ENCODE assay signal across 8 cellular contexts in the genomic region with DNA sequence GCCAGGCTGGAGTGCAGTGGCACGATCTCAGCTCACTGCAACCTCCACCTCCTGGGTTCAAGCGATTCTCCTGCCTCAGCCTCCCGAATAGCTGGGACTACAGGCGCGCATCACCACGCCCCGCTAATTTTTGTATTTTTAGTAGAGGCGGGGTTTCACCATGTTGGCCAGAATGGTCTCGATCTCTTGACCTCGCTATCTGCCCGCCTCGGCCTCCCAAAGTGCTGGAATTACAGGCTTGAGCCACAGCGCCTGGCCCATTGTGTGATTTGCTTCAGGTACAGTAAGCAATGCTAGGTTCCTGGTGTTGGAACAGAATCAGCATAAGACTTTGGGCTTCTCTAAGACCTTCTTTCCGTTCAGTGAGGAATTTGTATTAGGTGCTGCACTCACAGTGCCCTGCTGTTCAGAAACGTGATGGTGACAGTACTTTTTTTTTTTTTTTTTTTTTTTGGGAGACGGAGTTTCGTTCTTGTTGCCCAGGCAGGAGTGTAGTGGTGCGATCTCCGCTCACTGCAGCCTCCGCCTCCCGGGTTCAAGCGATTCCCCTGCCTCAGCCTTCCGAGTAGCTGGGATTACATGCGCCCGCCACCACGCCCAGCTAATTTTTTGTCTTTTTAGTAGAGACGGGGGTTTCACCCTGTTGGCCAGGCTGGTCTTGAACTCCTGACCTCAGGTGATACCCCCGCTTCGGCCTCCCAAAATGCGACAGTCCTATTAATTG. TPM values are rescaled to one million over a fixed set of nuclear protein-coding genes. Genes with fewer than 3 reads are reported as not detected.
DNase-seq lines count a peak whose midpoint lies in the region; ATAC-seq, FAIRE-seq and TF ChIP-seq lines count a peak whose summit lies in the region.
"Not testable (repeated sequence)": the region's sequence is repeated elsewhere in the genome, so short reads cannot be mapped to it uniquely, and the experiment has no call there.

No MANE protein-coding gene starts in this region.

- H3K9me3 Mint-ChIP-seq in T-cell, mesothelial cell of epicardium: not testable (repeated sequence)

- ATAC-seq in GM19035 (IDR thresholded peaks at IDR 0.05; ENCODE audit: unreplicated experiment): peak; percentile 1
- ATAC-seq in T-cell (replicated peaks in 1 of 4): peak in 1 of 4 experiments; percentile 9
- ATAC-seq in GM12878: peak; percentile 28

- peak overlapping the region; percentile 90 for H2AFZ ChIP-seq in ACC112 (ENCODE audit: low read length, unreplicated experiment)
- H2AFZ ChIP-seq in GM12878 (ENCODE audit: control insufficient read depth, low read depth, low read length): peak overlapping the region; percentile 83

- 57% methylated on average over 25 of the region's 30 CpGs for WGBS in GM12878 (ENCODE audit: insufficient coverage, insufficient replicate concordance, low lambda C conversion rate, missing lambda C conversion rate)

- H3K4me2 ChIP-seq in GM12878 (ENCODE audit: control insufficient read depth, insufficient read depth): peak overlapping the region; percentile 69

- not testable (repeated sequence) for H3K27me3 ChIP-seq in ACC112 (ENCODE audit: insufficient read depth, low read length); GM12878 (replicated peaks in 1 of 2; ENCODE audit: control insufficient read depth in 2 of 2, insufficient read depth in 2 of 2, low read length in 1 of 2); skeletal muscle tissue (ENCODE audit: control insufficient read depth in 3 of 3, insufficient read depth in 3 of 3, low read length in 3 of 3)

- BruUV-seq in GM12878 (replicated peaks; lab: Mats Ljungman, UMichigan): not testable (repeated sequence)

- DNase-seq in Jurkat, Clone E6-1 (ENCODE audit: low read depth, low spot score); T-cell; GM12878 (ENCODE audit: low read depth, low spot score); fibroblast of pulmonary artery (ENCODE audit: low read depth); mesothelial cell of epicardium (ENCODE audit: low spot score in 2 of 2, unreplicated experiment in 2 of 2): not testable (repeated sequence)

- H3K79me2 ChIP-seq in ACC112 (ENCODE audit: control insufficient read depth, insufficient read depth, low read length, unreplicated experiment) (peaks cover 44% of the 10 kb centered on the region), GM12878 (ENCODE audit: control insufficient read depth, insufficient read depth, low read length) (peaks cover 42% of the 10 kb centered on the region)

- H3K36me3 ChIP-seq in ACC112 (ENCODE audit: insufficient read depth, low read length): peaks cover 16% of the 10 kb centered on the region
- not testable (repeated sequence) for H3K36me3 ChIP-seq in GM12878 (ENCODE audit: control insufficient read depth in 2 of 2, insufficient read depth in 2 of 2, low read length in 1 of 2); skeletal muscle tissue (ENCODE audit: control insufficient read depth in 3 of 3, insufficient read depth in 3 of 3, low read length in 3 of 3)

- SMC1A ChIA-PET in GM12878 (lab: Charles Lee; ENCODE audit: uncharacterized antibody, unreplicated experiment): interaction anchor here (0.8 to 2.5 kb wide), 4 partner anchors 9 to 128 kb away, joined by 3 to 17 read pairs (median 4); partner anchors contain the start of genes ESCO1 and MIB1

- peak overlapping the region; percentile 89 for H3K9ac ChIP-seq in GM12878 (ENCODE audit: control insufficient read depth, insufficient read depth, low read length)
- H3K9ac ChIP-seq in skeletal muscle tissue (ENCODE audit: low read depth in 1 of 3, low read length in 3 of 3): peak overlapping the region; percentile 88 to 89 (median 88)

- peaks cover 16% of the 10 kb centered on the region for H3K4me1 ChIP-seq in ACC112 (ENCODE audit: control insufficient read depth, insufficient read depth, low read length, unreplicated experiment)
- H3K4me1 ChIP-seq in GM12878 (ENCODE audit: control insufficient read depth, insufficient read depth, low read length): not testable (repeated sequence)
- peaks cover 7 to 11% (median 10%) of the 10 kb centered on the region in 3 donors for H3K4me1 ChIP-seq in skeletal muscle tissue (ENCODE audit: control insufficient read depth in 3 of 3, insufficient read depth in 3 of 3, low read length in 3 of 3)

- H3K27me3 Mint-ChIP-seq in T-cell; mesothelial cell of epicardium (ENCODE audit: low read depth): not testable (repeated sequence)

- not testable (repeated sequence) for TF ChIP-seq EP300 in GM12878 (IDR thresholded peaks at IDR 0.05; ENCODE audit: borderline replicate concordance in 1 of 2, control insufficient read depth in 1 of 2, low read depth in 2 of 2, low read length in 2 of 2)

- H3K4me3 ChIP-seq in ACC112 (ENCODE audit: low read depth, low read length) (peak overlapping the region; percentile 99), GM12878 (peak overlapping the region; percentile 83), fibroblast of pulmonary artery (replicated peaks; ENCODE audit: low read depth, low read length) (peak overlapping the region; percentile 84), skeletal muscle tissue (ENCODE audit: low read length in 3 of 3) (peak overlapping the region; percentile 94 to 98 (median 95))
- peak overlapping the region; percentile 75 for H3K4me3 ChIP-seq in Jurkat, Clone E6-1 (ENCODE audit: low read length)

- H4K20me1 ChIP-seq in GM12878 (ENCODE audit: control insufficient read depth, insufficient read depth): not testable (repeated sequence)

- TF ChIP-seq CTCF in GM12878 (IDR thresholded peaks at IDR 0.05 in 2 of 3, conservative IDR thresholded peaks at IDR 0.05 in 1 of 3; ENCODE audit: control insufficient read depth in 2 of 3, extremely low read depth in 1 of 3, insufficient read depth in 1 of 3, low read depth in 3 of 3, low read length in 3 of 3); fibroblast of pulmonary artery (IDR thresholded peaks at IDR 0.05; ENCODE audit: low read length, missing control alignments); mesothelial cell of epicardium (IDR thresholded peaks at IDR 0.05; ENCODE audit: unreplicated experiment): not testable (repeated sequence)

- FAIRE-seq in GM12878 (lab: Jason Lieb, UNC): not testable (repeated sequence)

- POLR2A ChIA-PET in T-cell (lab: Charles Lee): interaction anchor here (0.6 to 1.4 kb wide), 3 partner anchors 11 to 1838 kb away, joined by 4 to 18 read pairs (median 13); partner anchors contain the start of gene ESCO1 (in 1 of the 2)
- POLR2A ChIA-PET in GM12878 (lab: Charles Lee): interaction anchor here (0.6 to 3.2 kb wide), 5 partner anchors 9 to 64 kb away, joined by 4 to 19 read pairs (median 5); partner anchors contain the start of gene ESCO1

- H3K4me3 Mint-ChIP-seq in T-cell (peak overlapping the region; percentile 98 to 99 (median 98)), mesothelial cell of epicardium (peak overlapping the region; percentile 95)

- H3K27ac Mint-ChIP-seq in T-cell: peak overlapping the region; percentile 97 to 99
- H3K27ac Mint-ChIP-seq in mesothelial cell of epicardium: peak overlapping the region; percentile 98

- peak overlapping the region; percentile 92; the same call in 1 of the 2 replicates for H3K27ac ChIP-seq in ACC112 (ENCODE audit: low read depth, low read length)
- peak overlapping the region; percentile 95 for H3K27ac ChIP-seq in GM12878 (ENCODE audit: control insufficient read depth, insufficient read depth)
- peak overlapping the region; percentile 71 for H3K27ac ChIP-seq in skeletal muscle tissue (ENCODE audit: low read depth, low read length)

- CTCF ChIA-PET in T-cell (lab: Charles Lee) (interaction anchor here (0.6 to 5.5 kb wide), 10 partner anchors 11 to 129 kb away, joined by 3 to 83 read pairs (median 3); partner anchors contain the start of genes ESCO1 (in 2 of the 2), MIB1 (in 2 of the 2) and ABHD3 (in 1 of the 2)), GM12878 (lab: Yijun Ruan, JAX) (interaction anchor here (0.6 to 10.6 kb wide), 8 partner anchors 11 to 237 kb away, joined by 3 to 173 read pairs (median 6); partner anchors contain the start of genes ABHD3 and ESCO1)

- RAD21 ChIA-PET in GM12878 (lab: Charles Lee; ENCODE audit: unreplicated experiment): interaction anchor here (1.9 to 2.4 kb wide), 2 partner anchors 10 to 136 kb away, joined by 5 to 17 read pairs; partner anchors contain the start of gene ESCO1

- not testable (repeated sequence) for H3K9me3 ChIP-seq in GM12878 (replicated peaks; ENCODE audit: control insufficient read depth, insufficient read depth, low read length); skeletal muscle tissue (ENCODE audit: control insufficient read depth in 3 of 3, low read length in 3 of 3)

- not testable (repeated sequence) for TF ChIP-seq RAD21 in GM12878 (IDR thresholded peaks at IDR 0.05; ENCODE audit: insufficient read depth, low read depth, low read length)

- intact Hi-C loops in GM12878 (cut with micrococcal nuclease; ENCODE audit: unreplicated experiment): loop anchor here (1.0 to 10.0 kb wide), 4 partner anchors 93 to 243 kb away; partner anchors contain the start of genes ABHD3 and MIB1

- H3K36me3 Mint-ChIP-seq in T-cell: peaks cover 11% of the 10 kb centered on the region
- peaks cover 16% of the 10 kb centered on the region for H3K36me3 Mint-ChIP-seq in mesothelial cell of epicardium

- H3K4me1 Mint-ChIP-seq in T-cell (peaks cover 39 to 46% (median 41%) of the 10 kb centered on the region in 3 donors), mesothelial cell of epicardium (peaks cover 22% of the 10 kb centered on the region)

- in situ Hi-C loops in GM12878 (cut with MboI): loop anchor here (25.0 kb wide), 2 partner anchors 549 to 1851 kb away; partner anchors contain the start of gene RIOK3

- TF ChIP-seq POLR2A in GM12878 (IDR thresholded peaks at IDR 0.05; ENCODE audit: low read depth, low read length): not testable (repeated sequence)

RNA-seq across cellular contexts. Expression of gene SNRPD1, which starts 0.6 kb away (rescaled TPM):
- 498 TPM for polyA plus RNA-seq in Jurkat, Clone E6-1 (2012; ENCODE audit: insufficient read depth, insufficient read length)
- total RNA-seq in T-cell (10 to 100 TPM; 18.7 to 31.2 (median 30.7) TPM), GM12878 (2014; rRNA removed) (52.6 and 75.0 TPM in 2 replicates), GM12878 (2014; rRNA removed; fragmentation: Illumina TruSeq; extraction: Trizol) (244 and 254 TPM in 2 replicates), GM12878 (2021) (143 and 146 TPM in 2 replicates), mesothelial cell of epicardium (64.1 to 71.0 TPM (median 64.9 TPM) in 3 replicates), skeletal muscle tissue (14.1 TPM)
- total RNA-seq in GM12878 (2013; cell fraction: nucleolus; rRNA removed): 12.8 and 13.2 TPM in 2 replicates
- 67.6 TPM for polyA plus RNA-seq in GM12878 (2011; ENCODE audit: low read depth)
- polyA plus RNA-seq in GM12878 (2011; rRNA removed) (193 and 309 TPM in 2 replicates), GM12878 (2014; fragmentation: Illumina TruSeq; extraction: Trizol) (201 and 258 TPM in 2 replicates), GM12878 (2014; fragmentation: Nextera tagmentation; extraction: Ambion mirVana) (100 to 1,000 TPM; 842 to 866 TPM), GM12878 (2014; rRNA removed) (110 and 120 TPM in 2 replicates), GM12878 (2016; fragmentation: Nextera tagmentation; extraction: Ambion mirVana) (100 to 1,000 TPM; 569 to 614 TPM)
- polyA plus RNA-seq in GM12878 (2011; cell fraction: cytosol; rRNA removed): 28.5 and 46.8 TPM in 2 replicates
- 8.9 and 19.6 TPM in 2 replicates for polyA plus RNA-seq in GM12878 (2011; cell fraction: nucleus; rRNA removed)
- polyA plus RNA-seq in GM12878 (2012): 69.7 and 81.5 TPM in 2 replicates
- 10.8 and 15.3 TPM in 2 replicates for polyA minus RNA-seq in GM12878 (2011; rRNA and poly(A)+ RNA removed)
- 21.1 and 26.8 TPM in 2 replicates for polyA minus RNA-seq in GM12878 (2011; cell fraction: cytosol; rRNA and poly(A)+ RNA removed)
- polyA minus RNA-seq in GM12878 (2011; cell fraction: nucleus; rRNA and poly(A)+ RNA removed): 5.7 and 12.4 TPM in 2 replicates

RNA-seq across cellular contexts. Expression of gene ESCO1, which starts 11.1 kb away (rescaled TPM):
- polyA plus RNA-seq in Jurkat, Clone E6-1 (2012; ENCODE audit: insufficient read depth, insufficient read length): 13.7 TPM
- total RNA-seq in T-cell: 10 to 100 TPM; 24.5 to 32.6 (median 26.2) TPM
- total RNA-seq in GM12878 (2013; cell fraction: nucleolus; rRNA removed): 46.5 and 47.4 TPM in 2 replicates
- total RNA-seq in GM12878 (2014; rRNA removed): 14.7 and 17.1 TPM in 2 replicates
- total RNA-seq in GM12878 (2014; rRNA removed; fragmentation: Illumina TruSeq; extraction: Trizol): 22.2 and 22.4 TPM in 2 replicates
- 11.6 and 13.3 TPM in 2 replicates for total RNA-seq in GM12878 (2021)
- 6.1 TPM for polyA plus RNA-seq in GM12878 (2011; ENCODE audit: low read depth)
- 15.7 and 29.3 TPM in 2 replicates for polyA plus RNA-seq in GM12878 (2011; rRNA removed)
- 4.2 and 4.9 TPM in 2 replicates for polyA plus RNA-seq in GM12878 (2011; cell fraction: cytosol; rRNA removed)
- polyA plus RNA-seq in GM12878 (2011; cell fraction: nucleus; rRNA removed): 13.1 and 15.4 TPM in 2 replicates
- polyA plus RNA-seq in GM12878 (2012): 11.6 and 15.1 TPM in 2 replicates
- polyA plus RNA-seq in GM12878 (2014; fragmentation: Illumina TruSeq; extraction: Trizol): 16.2 and 20.6 TPM in 2 replicates
- 10 to 100 TPM in 1 of 2 experiments, 1 to 10 TPM in 1; 9.6 to 11.2 TPM for polyA plus RNA-seq in GM12878 (2014; fragmentation: Nextera tagmentation; extraction: Ambion mirVana)
- polyA plus RNA-seq in GM12878 (2014; rRNA removed): 10.1 and 11.5 TPM in 2 replicates
- polyA plus RNA-seq in GM12878 (2016; fragmentation: Nextera tagmentation; extraction: Ambion mirVana): 10 to 100 TPM in 1 of 2 experiments, 1 to 10 TPM in 1; 8.6 to 10.0 TPM
- 8.3 and 10.5 TPM in 2 replicates for polyA minus RNA-seq in GM12878 (2011; rRNA and poly(A)+ RNA removed)
- 5.5 and 6.2 TPM in 2 replicates for polyA minus RNA-seq in GM12878 (2011; cell fraction: cytosol; rRNA and poly(A)+ RNA removed)
- polyA minus RNA-seq in GM12878 (2011; cell fraction: nucleus; rRNA and poly(A)+ RNA removed): 8.6 and 11.2 TPM in 2 replicates
- 16.3 to 18.3 TPM (median 18.1 TPM) in 3 replicates for total RNA-seq in mesothelial cell of epicardium
- total RNA-seq in skeletal muscle tissue: 13.6 TPM
